ENCODE assay signal across 15 cellular contexts in the genomic region with DNA sequence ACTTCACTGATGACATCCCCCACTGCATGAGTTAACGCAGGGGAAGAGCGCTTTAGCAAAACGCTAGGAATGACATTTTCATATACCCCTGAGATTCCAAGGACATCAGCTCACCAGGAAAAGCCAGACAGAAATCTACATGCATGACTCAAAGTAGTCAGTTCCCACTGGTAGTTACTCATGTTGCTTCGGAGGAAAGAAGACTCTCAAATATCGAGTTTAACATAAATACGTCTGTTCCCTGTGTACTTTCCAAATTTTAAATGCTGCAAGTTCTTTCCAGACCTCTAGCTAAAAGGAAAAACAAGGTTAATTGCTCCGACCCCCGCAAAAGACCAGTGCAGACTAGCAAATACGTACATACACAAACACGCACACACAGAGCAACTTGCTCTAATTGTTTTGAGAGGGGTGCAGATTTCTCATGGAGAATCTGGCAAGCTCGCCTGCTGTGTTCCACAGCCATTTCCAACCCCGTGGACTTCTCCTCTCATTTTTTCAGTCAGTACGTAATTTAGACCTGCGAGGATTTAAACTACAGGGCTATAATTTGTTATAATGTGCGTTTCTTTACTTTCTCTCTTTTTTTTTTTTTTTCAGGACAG.
DNase-seq lines count a peak whose midpoint lies in the region; ATAC-seq and TF ChIP-seq lines count a peak whose summit lies in the region.
"Had no signal": no experiment of that assay in that cellular context is flagged by ENCODE, and none has a peak within 500 bp of the region (broad histone marks: within the 10 kb centered on the region; RNA-seq: fewer than 3 reads in every experiment).

No MANE protein-coding gene starts in this region.

- TF ChIP-seq CTCF in WTC11 (IDR thresholded peaks at IDR 0.05) (no peak), gastroesophageal sphincter (IDR thresholded peaks at IDR 0.05) (no peak)

- no peak for ATAC-seq in WTC11
- no peak for ATAC-seq in gastroesophageal sphincter
- no peak for ATAC-seq in GM21723 (IDR thresholded peaks at IDR 0.05; ENCODE audit: unreplicated experiment)
- no peak for ATAC-seq in HG02678 (IDR thresholded peaks at IDR 0.05; ENCODE audit: unreplicated experiment)

- no peaks in the 10 kb centered on the region for H3K36me3 Mint-ChIP-seq in WTC11
- H3K36me3 Mint-ChIP-seq: CD4-positive, CD25-positive, alpha-beta regulatory T cell; naive B cell had no signal

- H3K4me1 Mint-ChIP-seq in WTC11, result peaks cover 47% of the 10 kb centered on the region
- H3K4me1 Mint-ChIP-seq: CD4-positive, CD25-positive, alpha-beta regulatory T cell; naive B cell had no signal

- 0 out of 2 replicates have a peak overlapping the region, but pooled peaks have one; percentile 30 for H3K27ac Mint-ChIP-seq in WTC11
- H3K27ac Mint-ChIP-seq: CD4-positive, CD25-positive, alpha-beta regulatory T cell; naive B cell had no signal

- 9 to 25% methylated on average over 10 to 15 of the region's 15 CpGs for WGBS in gastroesophageal sphincter (ENCODE audit: low coverage in 1 of 2), 2 donors

- no peak for TF ChIP-seq EP300 in gastroesophageal sphincter (IDR thresholded peaks at IDR 0.05)

- no peak for TF ChIP-seq POLR2A in gastroesophageal sphincter (IDR thresholded peaks at IDR 0.05)

- H3K27ac ChIP-seq in gastroesophageal sphincter, result peak overlapping the region; percentile 55 to 83 (median 81)
- H3K27ac ChIP-seq: HL-60 had no signal

- no peaks in the 10 kb centered on the region for H3K36me3 ChIP-seq in gastroesophageal sphincter

- no peaks in the 10 kb centered on the region for H3K27me3 ChIP-seq in gastroesophageal sphincter

- H3K4me3 Mint-ChIP-seq in WTC11, result no peak overlapping the region
- H3K4me3 Mint-ChIP-seq: CD4-positive, CD25-positive, alpha-beta regulatory T cell; naive B cell had no signal

- CTCF ChIA-PET in WTC11 (lab: Charles Lee), result interaction anchor here (1.0 to 1.4 kb wide), 2 partner anchors 11 to 21 kb away, joined by 3 to 5 read pairs; no protein-coding TSS in a partner anchor

- peaks cover 0 to 4% (median 0%) of the 10 kb centered on the region in 3 donors for H3K9me3 ChIP-seq in gastroesophageal sphincter

- peaks cover 8 to 58% (median 15%) of the 10 kb centered on the region in 3 donors for H3K4me1 ChIP-seq in gastroesophageal sphincter

- DNase-seq in Daoy (ENCODE audit: low read depth), result peak; percentile 72
- DNase-seq in WTC11 (ENCODE audit: low spot score), result no peak
- peak; percentile 89 for DNase-seq in renal cortical epithelial cell (ENCODE audit: low read depth)
- no peak for DNase-seq in NCI-H128 (lab: John Stamatoyannopoulos, UW; ENCODE audit: unreplicated experiment)
- DNase-seq in hypothalamus (lab: John Stamatoyannopoulos, UW), result no peak
- DNase-seq: activated CD4-positive, alpha-beta T cell treated with anti-CD3 and anti-CD28 coated beads, Interleukin-2, amount 50 U/mL, for 1 hour; activated gamma-delta T cell treated with Interleukin-2 at 50 U/mL for 16 hours; CD4-positive, CD25-positive, alpha-beta regulatory T cell; naive B cell; NCI-H1417; stimulated activated CD4-positive, alpha-beta T cell treated with anti-CD3 and anti-CD28 coated beads, Interleukin-15, amount 100 ng/mL, for 24 hours had no signal

- peaks cover 13% of the 10 kb centered on the region for H3K9me3 Mint-ChIP-seq in WTC11

- H3K4me3 ChIP-seq in gastroesophageal sphincter, result peak overlapping the region in 1 of 2 donors; percentile 1

- H3K27me3 Mint-ChIP-seq in WTC11 (ENCODE audit: low read depth), result no peaks in the 10 kb centered on the region
- H3K27me3 Mint-ChIP-seq: CD4-positive, CD25-positive, alpha-beta regulatory T cell; naive B cell had no signal

- POLR2A ChIA-PET in WTC11 (lab: Charles Lee), result no interaction called here

TF ChIP-seq in WTC11, 78 proteins besides CTCF, POLR2A, EP300 and RAD21 (continues in another document):
- no peak for TF ChIP-seq PRRX2 (CRISPR knock-in tag; IDR thresholded peaks at IDR 0.05)
- TF ChIP-seq CREM (CRISPR knock-in tag; IDR thresholded peaks at IDR 0.05), result no peak
- no peak for TF ChIP-seq ZNF416 (CRISPR knock-in tag; IDR thresholded peaks at IDR 0.05)
- TF ChIP-seq, protein P1, sequence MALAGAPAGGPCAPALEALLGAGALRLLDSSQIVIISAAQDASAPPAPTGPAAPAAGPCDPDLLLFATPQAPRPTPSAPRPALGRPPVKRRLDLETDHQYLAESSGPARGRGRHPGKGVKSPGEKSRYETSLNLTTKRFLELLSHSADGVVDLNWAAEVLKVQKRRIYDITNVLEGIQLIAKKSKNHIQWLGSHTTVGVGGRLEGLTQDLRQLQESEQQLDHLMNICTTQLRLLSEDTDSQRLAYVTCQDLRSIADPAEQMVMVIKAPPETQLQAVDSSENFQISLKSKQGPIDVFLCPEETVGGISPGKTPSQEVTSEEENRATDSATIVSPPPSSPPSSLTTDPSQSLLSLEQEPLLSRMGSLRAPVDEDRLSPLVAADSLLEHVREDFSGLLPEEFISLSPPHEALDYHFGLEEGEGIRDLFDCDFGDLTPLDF (CRISPR knock-in tag; IDR thresholded peaks at IDR 0.05), result no peak
- no peak for TF ChIP-seq GRHL2 (CRISPR knock-in tag; IDR thresholded peaks at IDR 0.05; ENCODE audit: insufficient replicate concordance, severe bottlenecking)
- TF ChIP-seq NFATC4 (CRISPR knock-in tag; IDR thresholded peaks at IDR 0.05), result no peak
- TF ChIP-seq ELF4 (CRISPR knock-in tag; IDR thresholded peaks at IDR 0.05; ENCODE audit: low read depth), result no peak
- TF ChIP-seq JUN (CRISPR knock-in tag; IDR thresholded peaks at IDR 0.05), result no peak
- no peak for TF ChIP-seq OVOL2 (CRISPR knock-in tag; IDR thresholded peaks at IDR 0.05; ENCODE audit: borderline replicate concordance)
- TF ChIP-seq, protein P2, sequence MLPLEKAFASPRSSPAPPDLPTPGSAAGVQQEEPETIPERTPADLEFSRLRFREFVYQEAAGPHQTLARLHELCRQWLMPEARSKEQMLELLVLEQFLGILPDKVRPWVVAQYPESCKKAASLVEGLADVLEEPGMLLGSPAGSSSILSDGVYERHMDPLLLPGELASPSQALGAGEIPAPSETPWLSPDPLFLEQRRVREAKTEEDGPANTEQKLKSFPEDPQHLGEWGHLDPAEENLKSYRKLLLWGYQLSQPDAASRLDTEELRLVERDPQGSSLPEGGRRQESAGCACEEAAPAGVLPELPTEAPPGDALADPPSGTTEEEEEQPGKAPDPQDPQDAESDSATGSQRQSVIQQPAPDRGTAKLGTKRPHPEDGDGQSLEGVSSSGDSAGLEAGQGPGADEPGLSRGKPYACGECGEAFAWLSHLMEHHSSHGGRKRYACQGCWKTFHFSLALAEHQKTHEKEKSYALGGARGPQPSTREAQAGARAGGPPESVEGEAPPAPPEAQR (CRISPR knock-in tag; IDR thresholded peaks at IDR 0.05), result no peak
- no peak for TF ChIP-seq JAZF1 (CRISPR knock-in tag; IDR thresholded peaks at IDR 0.05)
- TF ChIP-seq GABPB1 (CRISPR knock-in tag; IDR thresholded peaks at IDR 0.05), result no peak
- no peak for TF ChIP-seq TEAD1 (CRISPR knock-in tag; IDR thresholded peaks at IDR 0.05)
- TF ChIP-seq, protein P3, sequence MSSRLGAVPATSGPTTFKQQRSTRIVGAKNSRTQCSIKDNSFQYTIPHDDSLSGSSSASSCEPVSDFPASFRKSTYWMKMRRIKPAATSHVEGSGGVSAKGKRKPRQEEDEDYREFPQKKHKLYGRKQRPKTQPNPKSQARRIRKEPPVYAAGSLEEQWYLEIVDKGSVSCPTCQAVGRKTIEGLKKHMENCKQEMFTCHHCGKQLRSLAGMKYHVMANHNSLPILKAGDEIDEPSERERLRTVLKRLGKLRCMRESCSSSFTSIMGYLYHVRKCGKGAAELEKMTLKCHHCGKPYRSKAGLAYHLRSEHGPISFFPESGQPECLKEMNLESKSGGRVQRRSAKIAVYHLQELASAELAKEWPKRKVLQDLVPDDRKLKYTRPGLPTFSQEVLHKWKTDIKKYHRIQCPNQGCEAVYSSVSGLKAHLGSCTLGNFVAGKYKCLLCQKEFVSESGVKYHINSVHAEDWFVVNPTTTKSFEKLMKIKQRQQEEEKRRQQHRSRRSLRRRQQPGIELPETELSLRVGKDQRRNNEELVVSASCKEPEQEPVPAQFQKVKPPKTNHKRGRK (CRISPR knock-in tag; IDR thresholded peaks at IDR 0.05; ENCODE audit: borderline replicate concordance), result no peak
- TF ChIP-seq, protein P4, sequence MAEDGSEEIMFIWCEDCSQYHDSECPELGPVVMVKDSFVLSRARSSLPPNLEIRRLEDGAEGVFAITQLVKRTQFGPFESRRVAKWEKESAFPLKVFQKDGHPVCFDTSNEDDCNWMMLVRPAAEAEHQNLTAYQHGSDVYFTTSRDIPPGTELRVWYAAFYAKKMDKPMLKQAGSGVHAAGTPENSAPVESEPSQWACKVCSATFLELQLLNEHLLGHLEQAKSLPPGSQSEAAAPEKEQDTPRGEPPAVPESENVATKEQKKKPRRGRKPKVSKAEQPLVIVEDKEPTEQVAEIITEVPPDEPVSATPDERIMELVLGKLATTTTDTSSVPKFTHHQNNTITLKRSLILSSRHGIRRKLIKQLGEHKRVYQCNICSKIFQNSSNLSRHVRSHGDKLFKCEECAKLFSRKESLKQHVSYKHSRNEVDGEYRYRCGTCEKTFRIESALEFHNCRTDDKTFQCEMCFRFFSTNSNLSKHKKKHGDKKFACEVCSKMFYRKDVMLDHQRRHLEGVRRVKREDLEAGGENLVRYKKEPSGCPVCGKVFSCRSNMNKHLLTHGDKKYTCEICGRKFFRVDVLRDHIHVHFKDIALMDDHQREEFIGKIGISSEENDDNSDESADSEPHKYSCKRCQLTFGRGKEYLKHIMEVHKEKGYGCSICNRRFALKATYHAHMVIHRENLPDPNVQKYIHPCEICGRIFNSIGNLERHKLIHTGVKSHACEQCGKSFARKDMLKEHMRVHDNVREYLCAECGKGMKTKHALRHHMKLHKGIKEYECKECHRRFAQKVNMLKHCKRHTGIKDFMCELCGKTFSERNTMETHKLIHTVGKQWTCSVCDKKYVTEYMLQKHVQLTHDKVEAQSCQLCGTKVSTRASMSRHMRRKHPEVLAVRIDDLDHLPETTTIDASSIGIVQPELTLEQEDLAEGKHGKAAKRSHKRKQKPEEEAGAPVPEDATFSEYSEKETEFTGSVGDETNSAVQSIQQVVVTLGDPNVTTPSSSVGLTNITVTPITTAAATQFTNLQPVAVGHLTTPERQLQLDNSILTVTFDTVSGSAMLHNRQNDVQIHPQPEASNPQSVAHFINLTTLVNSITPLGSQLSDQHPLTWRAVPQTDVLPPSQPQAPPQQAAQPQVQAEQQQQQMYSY (CRISPR knock-in tag; IDR thresholded peaks at IDR 0.05), result no peak
- TF ChIP-seq NR2C2 (CRISPR knock-in tag; IDR thresholded peaks at IDR 0.05), result no peak
- TF ChIP-seq SOX15 (CRISPR knock-in tag; IDR thresholded peaks at IDR 0.05), result no peak

Comparison
In these comparisons a context has a peak if more than half of its experiments do, and no peak if none do; other contexts are left out.
1. DNase-seq: peak in Daoy (single experiment) and renal cortical epithelial cell (single experiment); none in WTC11 (single experiment), NCI-H128 (single experiment) and hypothalamus (0 of 51).